In genomic region chr22:33111491-33111890, GRCh38 we compare ENCODE assay signal across 19 cellular contexts. TPM values are rescaled to one million over a fixed set of nuclear protein-coding genes. Genes with fewer than 3 reads are reported as not detected.
DNase-seq lines count a peak whose midpoint lies in the region; ATAC-seq and TF ChIP-seq lines count a peak whose summit lies in the region.
"Had no signal": no experiment of that assay in that cellular context is flagged by ENCODE, and none has a peak within 500 bp of the region (broad histone marks: within the 10 kb centered on the region; RNA-seq: fewer than 3 reads in every experiment).

No MANE protein-coding gene starts in this region.

- no peak overlapping the region for H3K4me3 ChIP-seq in BLaER1

- peak overlapping the region; percentile 69; the same call in 1 of the 2 replicates for H3K27ac ChIP-seq in BLaER1
- H3K27ac ChIP-seq: 22Rv1 had no signal

- no peaks in the 10 kb centered on the region for H3K36me3 ChIP-seq in BLaER1

- H3K9me3 ChIP-seq in BLaER1: peaks cover 11% of the 10 kb centered on the region

- no peak for TF ChIP-seq CTCF in mesothelial cell of epicardium (IDR thresholded peaks at IDR 0.05; ENCODE audit: unreplicated experiment)

- H3K36me3 Mint-ChIP-seq in mesothelial cell of epicardium: no peaks in the 10 kb centered on the region
- H3K36me3 Mint-ChIP-seq: CD8-positive, alpha-beta T cell had no signal

- no peaks in the 10 kb centered on the region for H3K27me3 ChIP-seq in BLaER1

- peaks cover 48% of the 10 kb centered on the region for H3K4me1 ChIP-seq in BLaER1

- H3K27ac Mint-ChIP-seq in mesothelial cell of epicardium: no peak overlapping the region
- H3K27ac Mint-ChIP-seq: B cell; CD8-positive, alpha-beta T cell had no signal

- no peak overlapping the region for H3K9ac ChIP-seq in BLaER1
- H3K9ac ChIP-seq: KMS-11 had no signal

- H3K4me2 ChIP-seq in BLaER1: peak overlapping the region; percentile 82

- peak; percentile 12 for DNase-seq in DMS 273 (lab: John Stamatoyannopoulos, UW; ENCODE audit: unreplicated experiment)
- no peak for DNase-seq in DMS 273 treated with DMSO at 0.1 percent for 48 hours (lab: John Stamatoyannopoulos, UW)
- peak; percentile 45 for DNase-seq in NCI-H226
- DNase-seq in left kidney (ENCODE audit: low read depth, low spot score): peak; percentile 64
- no peak for DNase-seq in mesothelial cell of epicardium (ENCODE audit: low spot score in 2 of 2, unreplicated experiment in 2 of 2)
- DNase-seq: CD8-positive, alpha-beta T cell; DMS79 treated with DMSO at 0.1 percent for 48 hours; NCI-H1092 treated with DMSO at 0.1 percent for 48 hours; NCI-H510A treated with DMSO at 0.1 percent for 48 hours; NK-92 treated with Interleukin-12 subunit alpha and Interleukin-12 subunit beta, amount 100 ng/mL, for 24 hours; RPMI8226; SIG-M5 had no signal

- H4K20me1 ChIP-seq in BLaER1: no peaks in the 10 kb centered on the region

- ATAC-seq in HG03469 (IDR thresholded peaks at IDR 0.05; ENCODE audit: unreplicated experiment) (no peak), GM19395 (IDR thresholded peaks at IDR 0.05; ENCODE audit: unreplicated experiment) (no peak)
- ATAC-seq: CD8-positive, alpha-beta T cell; HCT116 had no signal

- peaks cover 4% of the 10 kb centered on the region for H3K27me3 Mint-ChIP-seq in mesothelial cell of epicardium (ENCODE audit: low read depth)

- H3K4me3 Mint-ChIP-seq in mesothelial cell of epicardium: no peak overlapping the region
- H3K4me3 Mint-ChIP-seq: B cell; CD8-positive, alpha-beta T cell had no signal

- H3K4me1 Mint-ChIP-seq in mesothelial cell of epicardium: peaks cover 10% of the 10 kb centered on the region

- no peaks in the 10 kb centered on the region for H3K9me3 Mint-ChIP-seq in mesothelial cell of epicardium
- H3K9me3 Mint-ChIP-seq: CD8-positive, alpha-beta T cell had no signal

RNA-seq across cellular contexts. Expression of gene SYN3, which starts 53.3 kb away (rescaled TPM):
- total RNA-seq in mesothelial cell of epicardium: 0.27 to 0.77 TPM (median 0.53 TPM) in 3 replicates
- total RNA-seq: CD8-positive, alpha-beta T cell had no signal

Comparison
In these comparisons a context has a peak if more than half of its experiments do, and no peak if none do; other contexts are left out.
1. DNase-seq: peak in DMS 273 (single experiment), NCI-H226 (single experiment) and left kidney (single experiment); none in DMS 273 treated with DMSO at 0.1 percent for 48 hours (single experiment) and mesothelial cell of epicardium (0 of 2).